19 cellular contexts compared by ENCODE assay signal in the genomic region with DNA sequence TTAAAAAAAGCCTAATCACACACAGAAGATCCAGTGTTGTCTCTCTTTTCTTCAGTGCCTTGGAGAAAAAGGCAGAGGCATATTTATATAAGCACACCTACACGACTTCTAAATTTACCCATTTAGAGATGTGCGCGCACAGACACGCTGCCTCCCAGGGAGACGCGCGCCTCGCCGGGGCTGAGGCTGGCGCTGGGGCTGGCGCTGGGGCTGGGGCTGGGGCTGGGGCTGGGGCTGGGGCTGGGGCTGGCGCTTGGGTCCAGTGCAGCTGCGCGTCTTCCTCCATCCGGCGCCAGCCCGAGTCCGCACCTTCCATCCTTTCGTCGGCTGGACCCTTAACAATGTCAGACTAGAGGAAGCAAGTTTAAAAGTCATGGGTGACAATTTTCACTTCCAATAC.
DNase-seq lines count a peak whose midpoint lies in the region; ATAC-seq and TF ChIP-seq lines count a peak whose summit lies in the region.
"Had no signal": no experiment of that assay in that cellular context is flagged by ENCODE, and none has a peak within 500 bp of the region (broad histone marks: within the 10 kb centered on the region; RNA-seq: fewer than 3 reads in every experiment).

No MANE protein-coding gene starts in this region.

- peak overlapping the region in 3 of 4 donors; percentile 67 to 78 (median 74) for H3K4me3 Mint-ChIP-seq in IgD-negative memory B cell
- H3K4me3 Mint-ChIP-seq: activated naive CD8-positive, alpha-beta T cell; central memory CD8-positive, alpha-beta T cell; endodermal cell had no signal

- peak overlapping the region; percentile 14 to 41 (median 24) for H3K4me3 ChIP-seq in esophagus muscularis mucosa
- H3K4me3 ChIP-seq: BLaER1 treated with 17β-estradiol and CSF1 and Interleukin-3, amounts not matched to agents 10 nM and 100 nM; upper lobe of left lung had no signal

- intact Hi-C loops in esophagus muscularis mucosa (cut with DNase I): no loop called here

- ATAC-seq in omental fat pad (ENCODE audit: low FRiP score) (no peak), GM18498 (IDR thresholded peaks at IDR 0.05; ENCODE audit: unreplicated experiment) (no peak), GM19035 (IDR thresholded peaks at IDR 0.05; ENCODE audit: unreplicated experiment) (no peak), GM18870 (IDR thresholded peaks at IDR 0.05; ENCODE audit: unreplicated experiment) (no peak)
- ATAC-seq: gastrocnemius medialis, HepG2, PC-3 had no signal

- H3K27me3 Mint-ChIP-seq in IgD-negative memory B cell: peaks cover 5% of the 10 kb centered on the region

- POLR2A ChIA-PET in GM10248 (lab: Yijun Ruan, JAX): no interaction called here

- no peak for TF ChIP-seq EP300 in esophagus muscularis mucosa (IDR thresholded peaks at IDR 0.05)

- no peaks in the 10 kb centered on the region for H3K36me3 Mint-ChIP-seq in IgD-negative memory B cell
- H3K36me3 Mint-ChIP-seq: activated naive CD8-positive, alpha-beta T cell had no signal

- CTCF ChIA-PET in GM10248 (lab: Yijun Ruan, JAX): no interaction called here

- no peaks in the 10 kb centered on the region for H3K36me3 ChIP-seq in esophagus muscularis mucosa
- H3K36me3 ChIP-seq: BLaER1 treated with 17β-estradiol and CSF1 and Interleukin-3, amounts not matched to agents 10 nM and 100 nM; gastrocnemius medialis; upper lobe of left lung had no signal

- H3K27ac ChIP-seq in esophagus muscularis mucosa (replicated peaks in 1 of 4): no peak overlapping the region
- H3K27ac ChIP-seq: BLaER1 treated with 17β-estradiol and CSF1 and Interleukin-3, amounts not matched to agents 10 nM and 100 nM; gastrocnemius medialis; upper lobe of left lung had no signal

- peaks cover 8 to 18% (median 15%) of the 10 kb centered on the region in 3 donors for H3K4me1 Mint-ChIP-seq in IgD-negative memory B cell
- H3K4me1 Mint-ChIP-seq: central memory CD8-positive, alpha-beta T cell had no signal

- DNase-seq in GM10248 (ENCODE audit: extremely low spot score): peak; percentile 21
- DNase-seq in esophagus muscularis mucosa (ENCODE audit: extremely low spot score): no peak
- DNase-seq in putamen (ENCODE audit: low spot score): peak; percentile 53
- DNase-seq in omental fat pad (ENCODE audit: low spot score): no peak
- DNase-seq: activated T-cell treated with anti-CD3 and anti-CD28 coated beads, Interleukin-2, amount 50 U/mL, for 1 hour; endodermal cell; gastrocnemius medialis; NCI-H1930; NCI-H510A treated with DMSO at 0.1 percent for 48 hours; PC-3 had no signal

- TF ChIP-seq CTCF in GM10248 (IDR thresholded peaks at IDR 0.05; ENCODE audit: control extremely low read depth, extremely low read depth, low read depth, missing control alignments) (no peak), esophagus muscularis mucosa (IDR thresholded peaks at IDR 0.05) (no peak), omental fat pad (IDR thresholded peaks at IDR 0.05) (no peak)

- WGBS in esophagus muscularis mucosa: 36% methylated on average over 12 of the region's 20 CpGs

- H3K27ac Mint-ChIP-seq in IgD-negative memory B cell: no peak overlapping the region
- H3K27ac Mint-ChIP-seq: activated naive CD8-positive, alpha-beta T cell; endodermal cell had no signal

- H3K9me3 Mint-ChIP-seq in IgD-negative memory B cell: no peaks in the 10 kb centered on the region
- H3K9me3 Mint-ChIP-seq: central memory CD8-positive, alpha-beta T cell; endodermal cell had no signal

- no peak for TF ChIP-seq POLR2A in esophagus muscularis mucosa (IDR thresholded peaks at IDR 0.05; ENCODE audit: low read depth)

- H3K27me3 ChIP-seq in esophagus muscularis mucosa: no peaks in the 10 kb centered on the region
- H3K27me3 ChIP-seq: BLaER1 treated with 17β-estradiol and CSF1 and Interleukin-3, amounts not matched to agents 10 nM and 100 nM; gastrocnemius medialis; upper lobe of left lung had no signal

- H3K9me3 ChIP-seq in esophagus muscularis mucosa: peaks cover 0 to 5% (median 0%) of the 10 kb centered on the region in 4 donors
- H3K9me3 ChIP-seq: gastrocnemius medialis had no signal

- peaks cover 0 to 7% (median 7%) of the 10 kb centered on the region in 4 donors for H3K4me1 ChIP-seq in esophagus muscularis mucosa

Comparison
In these comparisons a context has a peak if more than half of its experiments do, and no peak if none do; other contexts are left out.
1. DNase-seq: peak in GM10248 (single experiment) and putamen (single experiment); none in esophagus muscularis mucosa (single experiment) and omental fat pad (single experiment).